18 cellular contexts compared by ENCODE assay signal in genomic region chr13:62643799-62644484, GRCh38.
DNase-seq lines count a peak whose midpoint lies in the region; ATAC-seq, FAIRE-seq and TF ChIP-seq lines count a peak whose summit lies in the region.
"Had no signal": no experiment of that assay in that cellular context is flagged by ENCODE, and none has a peak within 500 bp of the region (broad histone marks: within the 10 kb centered on the region; RNA-seq: fewer than 3 reads in every experiment).

No MANE protein-coding gene starts in this region.

- no peak for TF ChIP-seq POLR2A in vagina (IDR thresholded peaks at IDR 0.05)

- no peak overlapping the region for H3K4me3 Mint-ChIP-seq in CD4-positive, alpha-beta T cell
- H3K4me3 Mint-ChIP-seq: activated naive CD4-positive, alpha-beta T cell treated with anti-CD3 and anti-CD28 coated beads, Interleukin-2, amount 10 ng/mL, durations not matched to agents 7 days and 5 days; CD4-positive, alpha-beta memory T cell; naive B cell had no signal

- dilution Hi-C loops in mammary epithelial cell (cut with HindIII; ENCODE audit: low sequenced_read_pairs), result no loop called here

- H3K27me3 Mint-ChIP-seq in CD4-positive, alpha-beta T cell, result no peaks in the 10 kb centered on the region
- H3K27me3 Mint-ChIP-seq: activated naive CD4-positive, alpha-beta T cell treated with anti-CD3 and anti-CD28 coated beads, Interleukin-2, amount 10 ng/mL, durations not matched to agents 7 days and 5 days; CD4-positive, alpha-beta memory T cell; naive B cell had no signal

- H3K4me1 Mint-ChIP-seq in CD4-positive, alpha-beta T cell (ENCODE audit: low read depth), result no peaks in the 10 kb centered on the region
- H3K4me1 Mint-ChIP-seq: activated naive CD4-positive, alpha-beta T cell treated with anti-CD3 and anti-CD28 coated beads, Interleukin-2, amount 10 ng/mL, durations not matched to agents 7 days and 5 days; CD4-positive, alpha-beta memory T cell; naive B cell had no signal

- H2AFZ ChIP-seq in mammary epithelial cell (ENCODE audit: low read depth, low read length), result no peak overlapping the region

- H3K36me3 ChIP-seq in mammary epithelial cell (ENCODE audit: insufficient read depth, low read length) (no peaks in the 10 kb centered on the region), vagina (no peaks in the 10 kb centered on the region)
- H3K36me3 ChIP-seq: SJSA1, thoracic aorta had no signal

- no TSS peak for BruUV-seq in mammary epithelial cell (replicated peaks; lab: Mats Ljungman, UMichigan)

- H3K27ac ChIP-seq in mammary epithelial cell (ENCODE audit: insufficient read depth, low read depth, low read length) (no peak overlapping the region), vagina (no peak overlapping the region)
- no peak overlapping the region for H3K27ac ChIP-seq in CD4-positive, alpha-beta T cell (ENCODE audit: low read depth, low read length)
- H3K27ac ChIP-seq: SJSA1, thoracic aorta had no signal

- H3K9ac ChIP-seq in mammary epithelial cell (ENCODE audit: insufficient read depth, low read length), result no peak overlapping the region

- intact Hi-C loops in mammary epithelial cell (cut with micrococcal nuclease) (no loop called here), vagina (cut with DNase I) (no loop called here)
- intact Hi-C loops in CD4-positive, alpha-beta T cell (cut with DNase I, micrococcal nuclease), result no loop called here

- DNase-seq in GM19239 (ENCODE audit: insufficient read length, low spot score) (no peak), left kidney (ENCODE audit: low read depth, low spot score) (peak; percentile 54), mammary epithelial cell (no peak), vagina (ENCODE audit: extremely low spot score in 2 of 2) (no peak)
- DNase-seq in stimulated activated CD4-positive, alpha-beta T cell treated with anti-CD3 and anti-CD28 coated beads, Interleukin-4, amount 100 ng/mL, for 24 hours, result no peak
- DNase-seq in CD4-positive, alpha-beta T cell, result no peak
- DNase-seq: activated naive CD4-positive, alpha-beta T cell treated with anti-CD3 and anti-CD28 coated beads, Interleukin-2, amount 10 ng/mL, durations not matched to agents 7 days and 5 days; CD4-positive, alpha-beta memory T cell; head of caudate nucleus; left colon; naive B cell; NCI-H510A treated with DMSO at 0.1 percent for 48 hours had no signal

- H3K4me2 ChIP-seq in mammary epithelial cell (ENCODE audit: insufficient read depth, low read depth, low read length), result no peak overlapping the region

- POLR2A ChIA-PET in CD4-positive, alpha-beta T cell (lab: Charles Lee), result no interaction called here

- no peak for TF ChIP-seq CTCF in mammary epithelial cell (conservative IDR thresholded peaks at IDR 0.05 in 1 of 2, IDR thresholded peaks at IDR 0.05 in 1 of 2; ENCODE audit: extremely low read depth in 1 of 2, insufficient read depth in 1 of 2, low read depth in 1 of 2, low read length in 2 of 2)
- no peak for TF ChIP-seq CTCF in vagina (IDR thresholded peaks at IDR 0.05)
- no peak for TF ChIP-seq CTCF in CD4-positive, alpha-beta T cell (IDR thresholded peaks at IDR 0.05)

- 65% methylated on average over 2 of the region's 2 CpGs for WGBS in mammary epithelial cell (ENCODE audit: low coverage, missing lambda C conversion rate)

- no peaks in the 10 kb centered on the region for H4K20me1 ChIP-seq in mammary epithelial cell (ENCODE audit: insufficient read depth, low read length)

- in situ Hi-C loops in mammary epithelial cell (cut with MboI; ENCODE audit: low sequenced_read_pairs in 2 of 2), result no loop called here

- CTCF ChIA-PET in mammary epithelial cell (lab: Charles Lee; ENCODE audit: low non-redundant PET), result no interaction called here
- CTCF ChIA-PET in CD4-positive, alpha-beta T cell (lab: Charles Lee), result no interaction called here

- no peaks in the 10 kb centered on the region for H3K79me2 ChIP-seq in mammary epithelial cell (ENCODE audit: insufficient read depth, low read length)

- H3K27ac Mint-ChIP-seq in CD4-positive, alpha-beta T cell, result no peak overlapping the region
- H3K27ac Mint-ChIP-seq: activated naive CD4-positive, alpha-beta T cell treated with anti-CD3 and anti-CD28 coated beads, Interleukin-2, amount 10 ng/mL, durations not matched to agents 7 days and 5 days; CD4-positive, alpha-beta memory T cell; naive B cell had no signal

- H3K4me1 ChIP-seq in mammary epithelial cell (ENCODE audit: insufficient read depth, low read length) (no peaks in the 10 kb centered on the region), vagina (no peaks in the 10 kb centered on the region)
- H3K4me1 ChIP-seq: SJSA1 had no signal

- H3K36me3 Mint-ChIP-seq in CD4-positive, alpha-beta T cell (ENCODE audit: low read depth), result no peaks in the 10 kb centered on the region
- H3K36me3 Mint-ChIP-seq: activated naive CD4-positive, alpha-beta T cell treated with anti-CD3 and anti-CD28 coated beads, Interleukin-2, amount 10 ng/mL, durations not matched to agents 7 days and 5 days; CD4-positive, alpha-beta memory T cell; naive B cell had no signal

- peaks cover 24% of the 10 kb centered on the region for H3K9me3 ChIP-seq in mammary epithelial cell (replicated peaks; ENCODE audit: insufficient read depth, low read length)
- no peaks in the 10 kb centered on the region for H3K9me3 ChIP-seq in vagina
- peaks cover 6% of the 10 kb centered on the region for H3K9me3 ChIP-seq in CD4-positive, alpha-beta T cell (ENCODE audit: control insufficient read depth, low read length)
- H3K9me3 ChIP-seq: SJSA1, thoracic aorta had no signal

- peak; percentile 68 for FAIRE-seq in GM19239 (lab: Jason Lieb, UNC)
- FAIRE-seq: bronchial epithelial cell, endometrium had no signal

- H3K27me3 ChIP-seq in mammary epithelial cell (ENCODE audit: insufficient read depth, low read length) (no peaks in the 10 kb centered on the region), vagina (no peaks in the 10 kb centered on the region)
- no peaks in the 10 kb centered on the region for H3K27me3 ChIP-seq in CD4-positive, alpha-beta T cell (ENCODE audit: control insufficient read depth, insufficient read depth, low read length)
- H3K27me3 ChIP-seq: SJSA1 had no signal

- ATAC-seq in HG02588 (IDR thresholded peaks at IDR 0.05; ENCODE audit: unreplicated experiment) (peak; percentile 85), HG03460 (IDR thresholded peaks at IDR 0.05; ENCODE audit: unreplicated experiment) (peak; percentile 75)
- no peak for ATAC-seq in CD4-positive, alpha-beta T cell (ENCODE audit: poor library complexity)

- peaks cover 7% of the 10 kb centered on the region for H3K9me3 Mint-ChIP-seq in CD4-positive, alpha-beta T cell

- H3K4me3 ChIP-seq in mammary epithelial cell (replicated peaks in 1 of 3; ENCODE audit: insufficient read depth in 1 of 3, low read depth in 2 of 3, low read length in 3 of 3), result no peak overlapping the region
- no peak overlapping the region for H3K4me3 ChIP-seq in vagina
- H3K4me3 ChIP-seq: SJSA1, thoracic aorta had no signal
